In the genomic region with DNA sequence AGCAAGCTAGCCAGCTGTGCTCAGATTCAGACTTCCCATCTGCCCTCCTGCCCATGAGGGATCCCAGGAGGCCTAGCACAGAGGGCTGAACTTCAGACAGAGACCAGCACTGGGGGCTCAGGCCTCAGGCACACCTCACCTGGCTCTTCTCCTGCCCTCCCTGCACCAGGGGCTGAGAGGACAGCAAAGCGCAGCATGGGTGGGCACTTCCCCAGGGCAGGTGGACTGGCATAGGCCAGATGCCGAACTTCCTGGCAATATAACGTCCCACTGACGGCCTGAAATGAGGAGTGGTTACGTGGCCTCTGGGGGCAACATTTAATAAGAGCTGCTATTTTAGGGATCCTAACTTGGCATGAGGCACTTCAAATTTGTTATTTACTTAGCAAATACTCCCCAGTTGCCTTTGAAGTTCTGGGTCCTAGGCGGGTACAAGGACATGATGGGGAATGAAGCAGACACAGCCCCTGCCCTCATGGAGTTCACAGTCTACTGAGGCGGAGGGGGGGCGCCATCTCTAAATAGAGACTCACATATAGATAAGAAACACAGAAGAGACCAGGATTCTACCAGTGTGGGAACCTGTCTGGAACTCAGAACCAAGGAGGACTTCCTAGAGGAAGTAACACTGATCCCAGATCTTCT, we compare ENCODE assay signal across 1 cellular context.
TF ChIP-seq lines count a peak whose summit lies in the region.

No MANE protein-coding gene starts in this region.

TF ChIP-seq in HepG2, 621 proteins besides CTCF, POLR2A, EP300 and RAD21 (continued from another document and continues in another):
- TF ChIP-seq, protein P1, sequence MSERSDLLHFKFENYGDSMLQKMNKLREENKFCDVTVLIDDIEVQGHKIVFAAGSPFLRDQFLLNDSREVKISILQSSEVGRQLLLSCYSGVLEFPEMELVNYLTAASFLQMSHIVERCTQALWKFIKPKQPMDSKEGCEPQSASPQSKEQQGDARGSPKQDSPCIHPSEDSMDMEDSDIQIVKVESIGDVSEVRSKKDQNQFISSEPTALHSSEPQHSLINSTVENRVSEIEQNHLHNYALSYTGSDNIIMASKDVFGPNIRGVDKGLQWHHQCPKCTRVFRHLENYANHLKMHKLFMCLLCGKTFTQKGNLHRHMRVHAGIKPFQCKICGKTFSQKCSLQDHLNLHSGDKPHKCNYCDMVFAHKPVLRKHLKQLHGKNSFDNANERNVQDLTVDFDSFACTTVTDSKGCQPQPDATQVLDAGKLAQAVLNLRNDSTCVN (CRISPR knock-in tag; IDR thresholded peaks at IDR 0.05; ENCODE audit: borderline replicate concordance) = no peak
- no peak for TF ChIP-seq ZFP36L2 (CRISPR knock-in tag; IDR thresholded peaks at IDR 0.05)
- no peak for TF ChIP-seq NFE2L2 (IDR thresholded peaks at IDR 0.05; ENCODE audit: low read length)
- no peak for TF ChIP-seq ZNF256 (CRISPR knock-in tag; conservative IDR thresholded peaks at IDR 0.05)
- TF ChIP-seq ZNF878 (CRISPR knock-in tag; IDR thresholded peaks at IDR 0.05) = no peak
- TF ChIP-seq, protein P2, sequence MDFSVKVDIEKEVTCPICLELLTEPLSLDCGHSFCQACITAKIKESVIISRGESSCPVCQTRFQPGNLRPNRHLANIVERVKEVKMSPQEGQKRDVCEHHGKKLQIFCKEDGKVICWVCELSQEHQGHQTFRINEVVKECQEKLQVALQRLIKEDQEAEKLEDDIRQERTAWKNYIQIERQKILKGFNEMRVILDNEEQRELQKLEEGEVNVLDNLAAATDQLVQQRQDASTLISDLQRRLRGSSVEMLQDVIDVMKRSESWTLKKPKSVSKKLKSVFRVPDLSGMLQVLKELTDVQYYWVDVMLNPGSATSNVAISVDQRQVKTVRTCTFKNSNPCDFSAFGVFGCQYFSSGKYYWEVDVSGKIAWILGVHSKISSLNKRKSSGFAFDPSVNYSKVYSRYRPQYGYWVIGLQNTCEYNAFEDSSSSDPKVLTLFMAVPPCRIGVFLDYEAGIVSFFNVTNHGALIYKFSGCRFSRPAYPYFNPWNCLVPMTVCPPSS (IDR thresholded peaks at IDR 0.05) = no peak
- TF ChIP-seq, protein P3, sequence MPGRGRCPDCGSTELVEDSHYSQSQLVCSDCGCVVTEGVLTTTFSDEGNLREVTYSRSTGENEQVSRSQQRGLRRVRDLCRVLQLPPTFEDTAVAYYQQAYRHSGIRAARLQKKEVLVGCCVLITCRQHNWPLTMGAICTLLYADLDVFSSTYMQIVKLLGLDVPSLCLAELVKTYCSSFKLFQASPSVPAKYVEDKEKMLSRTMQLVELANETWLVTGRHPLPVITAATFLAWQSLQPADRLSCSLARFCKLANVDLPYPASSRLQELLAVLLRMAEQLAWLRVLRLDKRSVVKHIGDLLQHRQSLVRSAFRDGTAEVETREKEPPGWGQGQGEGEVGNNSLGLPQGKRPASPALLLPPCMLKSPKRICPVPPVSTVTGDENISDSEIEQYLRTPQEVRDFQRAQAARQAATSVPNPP (CRISPR knock-in tag; IDR thresholded peaks at IDR 0.05) = no peak
- no peak for TF ChIP-seq ZNF260 (CRISPR knock-in tag; IDR thresholded peaks at IDR 0.05; ENCODE audit: borderline replicate concordance, low read depth)
- TF ChIP-seq, protein P4, sequence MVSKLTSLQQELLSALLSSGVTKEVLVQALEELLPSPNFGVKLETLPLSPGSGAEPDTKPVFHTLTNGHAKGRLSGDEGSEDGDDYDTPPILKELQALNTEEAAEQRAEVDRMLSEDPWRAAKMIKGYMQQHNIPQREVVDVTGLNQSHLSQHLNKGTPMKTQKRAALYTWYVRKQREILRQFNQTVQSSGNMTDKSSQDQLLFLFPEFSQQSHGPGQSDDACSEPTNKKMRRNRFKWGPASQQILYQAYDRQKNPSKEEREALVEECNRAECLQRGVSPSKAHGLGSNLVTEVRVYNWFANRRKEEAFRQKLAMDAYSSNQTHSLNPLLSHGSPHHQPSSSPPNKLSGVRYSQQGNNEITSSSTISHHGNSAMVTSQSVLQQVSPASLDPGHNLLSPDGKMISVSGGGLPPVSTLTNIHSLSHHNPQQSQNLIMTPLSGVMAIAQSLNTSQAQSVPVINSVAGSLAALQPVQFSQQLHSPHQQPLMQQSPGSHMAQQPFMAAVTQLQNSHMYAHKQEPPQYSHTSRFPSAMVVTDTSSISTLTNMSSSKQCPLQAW (CRISPR knock-in tag; IDR thresholded peaks at IDR 0.05) = no peak
- TF ChIP-seq, protein P5, sequence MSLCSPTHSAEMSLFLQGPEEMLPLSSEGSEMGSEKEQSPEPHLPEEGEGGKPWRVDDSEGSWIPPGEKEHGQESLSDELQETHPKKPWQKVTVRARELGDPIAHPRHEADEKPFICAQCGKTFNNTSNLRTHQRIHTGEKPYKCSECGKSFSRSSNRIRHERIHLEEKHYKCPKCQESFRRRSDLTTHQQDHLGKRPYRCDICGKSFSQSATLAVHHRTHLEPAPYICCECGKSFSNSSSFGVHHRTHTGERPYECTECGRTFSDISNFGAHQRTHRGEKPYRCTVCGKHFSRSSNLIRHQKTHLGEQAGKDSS (CRISPR knock-in tag; IDR thresholded peaks at IDR 0.05; ENCODE audit: borderline replicate concordance, low read depth) = no peak
- TF ChIP-seq MTA3 (CRISPR knock-in tag; IDR thresholded peaks at IDR 0.05) = no peak
- peak; percentile 30; the same call in 1 of the 2 replicates for TF ChIP-seq ZFY (CRISPR knock-in tag; IDR thresholded peaks at IDR 0.05)
- 0 out of 2 replicates have a peak, but pooled peaks have one; percentile 46 for TF ChIP-seq ZMYM2 (CRISPR knock-in tag; IDR thresholded peaks at IDR 0.05)
- TF ChIP-seq, protein P6, sequence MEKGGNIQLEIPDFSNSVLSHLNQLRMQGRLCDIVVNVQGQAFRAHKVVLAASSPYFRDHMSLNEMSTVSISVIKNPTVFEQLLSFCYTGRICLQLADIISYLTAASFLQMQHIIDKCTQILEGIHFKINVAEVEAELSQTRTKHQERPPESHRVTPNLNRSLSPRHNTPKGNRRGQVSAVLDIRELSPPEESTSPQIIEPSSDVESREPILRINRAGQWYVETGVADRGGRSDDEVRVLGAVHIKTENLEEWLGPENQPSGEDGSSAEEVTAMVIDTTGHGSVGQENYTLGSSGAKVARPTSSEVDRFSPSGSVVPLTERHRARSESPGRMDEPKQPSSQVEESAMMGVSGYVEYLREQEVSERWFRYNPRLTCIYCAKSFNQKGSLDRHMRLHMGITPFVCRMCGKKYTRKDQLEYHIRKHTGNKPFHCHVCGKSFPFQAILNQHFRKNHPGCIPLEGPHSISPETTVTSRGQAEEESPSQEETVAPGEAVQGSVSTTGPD (CRISPR knock-in tag; IDR thresholded peaks at IDR 0.05) = no peak
- TF ChIP-seq ELF1 (CRISPR knock-in tag; IDR thresholded peaks at IDR 0.05) = no peak
- no peak for TF ChIP-seq ZNF75D (CRISPR knock-in tag; IDR thresholded peaks at IDR 0.05; ENCODE audit: borderline replicate concordance)
- TF ChIP-seq PTBP1 (IDR thresholded peaks at IDR 0.05; ENCODE audit: low read depth, low read length, poor library complexity, severe bottlenecking) = no peak
- TF ChIP-seq RXRA (CRISPR knock-in tag; IDR thresholded peaks at IDR 0.05) = no peak
- TF ChIP-seq CEBPG (CRISPR knock-in tag; IDR thresholded peaks at IDR 0.05) = no peak
- peak; percentile 21; the same call in 1 of the 2 replicates for TF ChIP-seq ZNF768 (CRISPR knock-in tag; IDR thresholded peaks at IDR 0.05)
- TF ChIP-seq HOXA7 (CRISPR knock-in tag; IDR thresholded peaks at IDR 0.05) = no peak
- TF ChIP-seq ZMYM3 (CRISPR knock-in tag; IDR thresholded peaks at IDR 0.05) = 0 out of 2 replicates have a peak, but pooled peaks have one; percentile 20
- TF ChIP-seq ZMAT3 (CRISPR knock-in tag; conservative IDR thresholded peaks at IDR 0.05) = no peak
- TF ChIP-seq, protein P7, sequence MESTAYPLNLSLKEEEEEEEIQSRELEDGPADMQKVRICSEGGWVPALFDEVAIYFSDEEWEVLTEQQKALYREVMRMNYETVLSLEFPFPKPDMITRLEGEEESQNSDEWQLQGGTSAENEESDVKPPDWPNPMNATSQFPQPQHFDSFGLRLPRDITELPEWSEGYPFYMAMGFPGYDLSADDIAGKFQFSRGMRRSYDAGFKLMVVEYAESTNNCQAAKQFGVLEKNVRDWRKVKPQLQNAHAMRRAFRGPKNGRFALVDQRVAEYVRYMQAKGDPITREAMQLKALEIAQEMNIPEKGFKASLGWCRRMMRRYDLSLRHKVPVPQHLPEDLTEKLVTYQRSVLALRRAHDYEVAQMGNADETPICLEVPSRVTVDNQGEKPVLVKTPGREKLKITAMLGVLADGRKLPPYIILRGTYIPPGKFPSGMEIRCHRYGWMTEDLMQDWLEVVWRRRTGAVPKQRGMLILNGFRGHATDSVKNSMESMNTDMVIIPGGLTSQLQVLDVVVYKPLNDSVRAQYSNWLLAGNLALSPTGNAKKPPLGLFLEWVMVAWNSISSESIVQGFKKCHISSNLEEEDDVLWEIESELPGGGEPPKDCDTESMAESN (CRISPR knock-in tag; conservative IDR thresholded peaks at IDR 0.05) = peak; percentile 99
- no peak for TF ChIP-seq ZNF549 (CRISPR knock-in tag; IDR thresholded peaks at IDR 0.05)
- TF ChIP-seq, protein P8, sequence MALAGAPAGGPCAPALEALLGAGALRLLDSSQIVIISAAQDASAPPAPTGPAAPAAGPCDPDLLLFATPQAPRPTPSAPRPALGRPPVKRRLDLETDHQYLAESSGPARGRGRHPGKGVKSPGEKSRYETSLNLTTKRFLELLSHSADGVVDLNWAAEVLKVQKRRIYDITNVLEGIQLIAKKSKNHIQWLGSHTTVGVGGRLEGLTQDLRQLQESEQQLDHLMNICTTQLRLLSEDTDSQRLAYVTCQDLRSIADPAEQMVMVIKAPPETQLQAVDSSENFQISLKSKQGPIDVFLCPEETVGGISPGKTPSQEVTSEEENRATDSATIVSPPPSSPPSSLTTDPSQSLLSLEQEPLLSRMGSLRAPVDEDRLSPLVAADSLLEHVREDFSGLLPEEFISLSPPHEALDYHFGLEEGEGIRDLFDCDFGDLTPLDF (CRISPR knock-in tag; IDR thresholded peaks at IDR 0.05) = no peak
- TF ChIP-seq NRL (CRISPR knock-in tag; IDR thresholded peaks at IDR 0.05; ENCODE audit: borderline replicate concordance) = no peak
- no peak for TF ChIP-seq ZNF496 (CRISPR knock-in tag; IDR thresholded peaks at IDR 0.05; ENCODE audit: insufficient replicate concordance)
- TF ChIP-seq, protein P9, sequence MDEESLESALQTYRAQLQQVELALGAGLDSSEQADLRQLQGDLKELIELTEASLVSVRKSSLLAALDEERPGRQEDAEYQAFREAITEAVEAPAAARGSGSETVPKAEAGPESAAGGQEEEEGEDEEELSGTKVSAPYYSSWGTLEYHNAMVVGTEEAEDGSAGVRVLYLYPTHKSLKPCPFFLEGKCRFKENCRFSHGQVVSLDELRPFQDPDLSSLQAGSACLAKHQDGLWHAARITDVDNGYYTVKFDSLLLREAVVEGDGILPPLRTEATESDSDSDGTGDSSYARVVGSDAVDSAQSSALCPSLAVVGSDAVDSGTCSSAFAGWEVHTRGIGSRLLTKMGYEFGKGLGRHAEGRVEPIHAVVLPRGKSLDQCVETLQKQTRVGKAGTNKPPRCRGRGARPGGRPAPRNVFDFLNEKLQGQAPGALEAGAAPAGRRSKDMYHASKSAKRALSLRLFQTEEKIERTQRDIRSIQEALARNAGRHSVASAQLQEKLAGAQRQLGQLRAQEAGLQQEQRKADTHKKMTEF (CRISPR knock-in tag; IDR thresholded peaks at IDR 0.05) = no peak
- TF ChIP-seq, protein P10, sequence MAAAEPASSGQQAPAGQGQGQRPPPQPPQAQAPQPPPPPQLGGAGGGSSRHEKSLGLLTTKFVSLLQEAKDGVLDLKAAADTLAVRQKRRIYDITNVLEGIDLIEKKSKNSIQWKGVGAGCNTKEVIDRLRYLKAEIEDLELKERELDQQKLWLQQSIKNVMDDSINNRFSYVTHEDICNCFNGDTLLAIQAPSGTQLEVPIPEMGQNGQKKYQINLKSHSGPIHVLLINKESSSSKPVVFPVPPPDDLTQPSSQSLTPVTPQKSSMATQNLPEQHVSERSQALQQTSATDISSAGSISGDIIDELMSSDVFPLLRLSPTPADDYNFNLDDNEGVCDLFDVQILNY (CRISPR knock-in tag; conservative IDR thresholded peaks at IDR 0.05) = no peak
- no peak for TF ChIP-seq ZNF296 (CRISPR knock-in tag; conservative IDR thresholded peaks at IDR 0.05)
- no peak for TF ChIP-seq MZF1 (CRISPR knock-in tag; IDR thresholded peaks at IDR 0.05; ENCODE audit: borderline replicate concordance)
- TF ChIP-seq MED13 (CRISPR knock-in tag; IDR thresholded peaks at IDR 0.05) = no peak
- no peak for TF ChIP-seq EED (CRISPR knock-in tag; IDR thresholded peaks at IDR 0.05)
- TF ChIP-seq, protein P11, sequence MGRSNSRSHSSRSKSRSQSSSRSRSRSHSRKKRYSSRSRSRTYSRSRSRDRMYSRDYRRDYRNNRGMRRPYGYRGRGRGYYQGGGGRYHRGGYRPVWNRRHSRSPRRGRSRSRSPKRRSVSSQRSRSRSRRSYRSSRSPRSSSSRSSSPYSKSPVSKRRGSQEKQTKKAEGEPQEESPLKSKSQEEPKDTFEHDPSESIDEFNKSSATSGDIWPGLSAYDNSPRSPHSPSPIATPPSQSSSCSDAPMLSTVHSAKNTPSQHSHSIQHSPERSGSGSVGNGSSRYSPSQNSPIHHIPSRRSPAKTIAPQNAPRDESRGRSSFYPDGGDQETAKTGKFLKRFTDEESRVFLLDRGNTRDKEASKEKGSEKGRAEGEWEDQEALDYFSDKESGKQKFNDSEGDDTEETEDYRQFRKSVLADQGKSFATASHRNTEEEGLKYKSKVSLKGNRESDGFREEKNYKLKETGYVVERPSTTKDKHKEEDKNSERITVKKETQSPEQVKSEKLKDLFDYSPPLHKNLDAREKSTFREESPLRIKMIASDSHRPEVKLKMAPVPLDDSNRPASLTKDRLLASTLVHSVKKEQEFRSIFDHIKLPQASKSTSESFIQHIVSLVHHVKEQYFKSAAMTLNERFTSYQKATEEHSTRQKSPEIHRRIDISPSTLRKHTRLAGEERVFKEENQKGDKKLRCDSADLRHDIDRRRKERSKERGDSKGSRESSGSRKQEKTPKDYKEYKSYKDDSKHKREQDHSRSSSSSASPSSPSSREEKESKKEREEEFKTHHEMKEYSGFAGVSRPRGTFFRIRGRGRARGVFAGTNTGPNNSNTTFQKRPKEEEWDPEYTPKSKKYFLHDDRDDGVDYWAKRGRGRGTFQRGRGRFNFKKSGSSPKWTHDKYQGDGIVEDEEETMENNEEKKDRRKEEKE (IDR thresholded peaks at IDR 0.05) = no peak
- no peak for TF ChIP-seq ZNF552 (CRISPR knock-in tag; IDR thresholded peaks at IDR 0.05; ENCODE audit: borderline replicate concordance)
